In the genomic region with DNA sequence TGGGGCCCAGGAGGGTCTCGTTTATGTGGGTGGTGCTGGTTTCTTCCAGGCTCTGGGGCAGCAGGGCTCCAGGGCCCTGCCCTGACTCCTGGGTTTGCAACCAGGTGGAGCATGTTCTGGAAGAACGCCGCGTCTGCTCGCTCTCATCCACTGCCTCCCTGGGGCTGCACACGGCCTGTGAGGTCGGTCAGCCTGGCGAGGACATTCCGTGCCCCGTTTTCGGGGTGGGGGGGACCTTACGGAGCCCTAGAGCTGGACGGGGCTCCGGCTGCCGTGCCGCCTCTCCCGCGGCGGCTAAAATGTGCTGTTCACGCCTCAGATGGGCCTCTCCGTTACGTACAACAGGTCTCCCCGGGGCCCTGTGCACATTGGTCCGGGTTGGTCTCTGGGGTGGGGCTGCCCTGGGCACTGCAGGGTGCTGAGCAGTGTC, we compare ENCODE assay signal across 12 cellular contexts. TPM values are rescaled to one million over a fixed set of nuclear protein-coding genes. Genes with fewer than 3 reads are reported as not detected.
DNase-seq lines count a peak whose midpoint lies in the region; ATAC-seq and TF ChIP-seq lines count a peak whose summit lies in the region.
"Had no signal": no experiment of that assay in that cellular context is flagged by ENCODE, and none has a peak within 500 bp of the region (broad histone marks: within the 10 kb centered on the region; RNA-seq: fewer than 3 reads in every experiment).

No MANE protein-coding gene starts in this region.

- intact Hi-C loops in transverse colon (cut with DNase I; ENCODE audit: low total_unique reads), result no loop called here

- H3K27me3 Mint-ChIP-seq in neural crest cell (ENCODE audit: low read depth), result no peaks in the 10 kb centered on the region
- H3K27me3 Mint-ChIP-seq in stimulated activated memory B cell treated with anti-CD40 and anti-IgM and Interleukin-4, amounts not matched to agents 10 μg/mL and 1 μg/mL and 100 μg/mL, for 72 hours, result peaks cover 48% of the 10 kb centered on the region

- H3K4me1 ChIP-seq in adipocyte (ENCODE audit: control insufficient read depth, insufficient read depth, low read length) (peaks cover 40% of the 10 kb centered on the region), transverse colon (peaks cover 40 to 73% (median 61%) of the 10 kb centered on the region in 4 donors)
- H3K4me1 ChIP-seq: foreskin keratinocyte had no signal

- H3K36me3 ChIP-seq in adipocyte (ENCODE audit: control insufficient read depth, insufficient read depth, low read length, severe bottlenecking), result no peaks in the 10 kb centered on the region
- H3K36me3 ChIP-seq in transverse colon, result no peaks in the 10 kb centered on the region

- WGBS in transverse colon (ENCODE audit: low coverage in 1 of 2), 2 donors, result 52% methylated on average over 24 of the region's 24 CpGs; no CpG with 5 or more reads in 1 of the 2 donors

- TF ChIP-seq CTCF in fibroblast of mammary gland (conservative IDR thresholded peaks at IDR 0.05; ENCODE audit: control insufficient read depth, insufficient read depth, low read depth, low read length) (no peak), neural crest cell (conservative IDR thresholded peaks at IDR 0.05) (no peak), transverse colon (IDR thresholded peaks at IDR 0.05) (no peak)

- peak overlapping the region; percentile 96 for H3K4me3 ChIP-seq in adipocyte (ENCODE audit: low read length)
- H3K4me3 ChIP-seq in fibroblast of mammary gland (ENCODE audit: control insufficient read depth, low read depth, low read length), result peak overlapping the region; percentile 80
- peak overlapping the region in 3 of 4 donors; percentile 83 to 97 (median 96) for H3K4me3 ChIP-seq in transverse colon

- no peaks in the 10 kb centered on the region for H3K9me3 Mint-ChIP-seq in neural crest cell
- no peaks in the 10 kb centered on the region for H3K9me3 Mint-ChIP-seq in stimulated activated memory B cell treated with anti-CD40 and anti-IgM and Interleukin-4, amounts not matched to agents 10 μg/mL and 1 μg/mL and 100 μg/mL, for 72 hours

- H3K27ac ChIP-seq in transverse colon, result peak overlapping the region; percentile 88 to 92 (median 91)
- H3K27ac ChIP-seq: foreskin keratinocyte had no signal

- ATAC-seq in stimulated activated memory B cell treated with anti-CD40 and anti-IgM and Interleukin-4, amounts not matched to agents 10 μg/mL and 1 μg/mL and 100 μg/mL, for 72 hours, result no peak
- ATAC-seq: foreskin keratinocyte had no signal

- no peaks in the 10 kb centered on the region for H3K9me3 ChIP-seq in adipocyte (ENCODE audit: control insufficient read depth, low read length)
- H3K9me3 ChIP-seq in transverse colon, result no peaks in the 10 kb centered on the region

- H3K4me3 Mint-ChIP-seq in neural crest cell, result peak overlapping the region; percentile 62
- no peak overlapping the region for H3K4me3 Mint-ChIP-seq in stimulated activated memory B cell treated with anti-CD40 and anti-IgM and Interleukin-4, amounts not matched to agents 10 μg/mL and 1 μg/mL and 100 μg/mL, for 72 hours

- no peak for TF ChIP-seq POLR2A in transverse colon (IDR thresholded peaks at IDR 0.05)

- no peaks in the 10 kb centered on the region for H3K36me3 Mint-ChIP-seq in neural crest cell (ENCODE audit: low read depth)
- no peaks in the 10 kb centered on the region for H3K36me3 Mint-ChIP-seq in stimulated activated memory B cell treated with anti-CD40 and anti-IgM and Interleukin-4, amounts not matched to agents 10 μg/mL and 1 μg/mL and 100 μg/mL, for 72 hours

- no peaks in the 10 kb centered on the region for H3K27me3 ChIP-seq in adipocyte (replicated peaks; ENCODE audit: control insufficient read depth, insufficient read depth, low read length)
- no peaks in the 10 kb centered on the region for H3K27me3 ChIP-seq in transverse colon
- H3K27me3 ChIP-seq: foreskin keratinocyte had no signal

- H3K4me1 Mint-ChIP-seq in neural crest cell, result peaks cover 16% of the 10 kb centered on the region
- peaks cover 49% of the 10 kb centered on the region for H3K4me1 Mint-ChIP-seq in stimulated activated memory B cell treated with anti-CD40 and anti-IgM and Interleukin-4, amounts not matched to agents 10 μg/mL and 1 μg/mL and 100 μg/mL, for 72 hours

- no peak for TF ChIP-seq EP300 in transverse colon (IDR thresholded peaks at IDR 0.05; ENCODE audit: low read depth)

- in situ Hi-C loops in transverse colon (cut with MboI; ENCODE audit: low pct_ligation_motif_present in 1 of 4, low pct_unique_long_range_greater_than_20kb in 1 of 4, low sequenced_read_pairs in 3 of 4), result loop anchor here in 1 of 4 donors (25.0 kb wide), 1 partner anchor 135 kb away; no protein-coding TSS in a partner anchor

- H3K9ac ChIP-seq in adipocyte (ENCODE audit: low read length), result peak overlapping the region; percentile 99

- H3K27ac Mint-ChIP-seq in neural crest cell (ENCODE audit: unreplicated experiment), result no peak overlapping the region
- no peak overlapping the region for H3K27ac Mint-ChIP-seq in stimulated activated memory B cell treated with anti-CD40 and anti-IgM and Interleukin-4, amounts not matched to agents 10 μg/mL and 1 μg/mL and 100 μg/mL, for 72 hours

- DNase-seq in adipocyte (ENCODE audit: low read depth), result no peak
- no peak for DNase-seq in fibroblast of mammary gland (ENCODE audit: low read depth)
- DNase-seq in neural crest cell (ENCODE audit: low read depth, low spot score), result no peak
- DNase-seq in transverse colon, result peak; percentile 41
- no peak for DNase-seq in activated CD4-positive, alpha-beta T cell treated with anti-CD3 and anti-CD28 coated beads for 48 hours
- no peak for DNase-seq in activated effector memory CD4-positive, alpha-beta T cell treated with anti-CD3 and anti-CD28 coated beads, Interleukin-2, amount 50 U/mL, for 16 hours
- DNase-seq: activated T-cell treated with anti-CD3 and anti-CD28 coated beads for 4 hours; foreskin keratinocyte; midbrain; OCI-M1; stimulated activated naive CD4-positive, alpha-beta T cell treated with Interleukin-2 at 50 U/mL for 16 hours had no signal

RNA-seq across cellular contexts. Expression of a gene that starts 3.3 kb away (rescaled TPM):
- total RNA-seq in neural crest cell (40.6 and 42.5 TPM in 2 replicates), transverse colon (100 to 1,000 TPM; 160 to 467 (median 242) TPM)

RNA-seq across cellular contexts. Expression of a gene that starts 35.2 kb away (rescaled TPM):
- 244 and 247 TPM in 2 replicates for total RNA-seq in neural crest cell
- 100 to 1,000 TPM; 307 to 561 (median 400) TPM for total RNA-seq in transverse colon

RNA-seq across cellular contexts. Expression of a gene that starts 38.4 kb away (rescaled TPM):
- total RNA-seq in neural crest cell (not detected in 2 replicates), transverse colon (1 to 10 TPM in 2 of 4 donors, not detected in 2; 1.9 to 2.2 TPM)
